In the genomic region with DNA sequence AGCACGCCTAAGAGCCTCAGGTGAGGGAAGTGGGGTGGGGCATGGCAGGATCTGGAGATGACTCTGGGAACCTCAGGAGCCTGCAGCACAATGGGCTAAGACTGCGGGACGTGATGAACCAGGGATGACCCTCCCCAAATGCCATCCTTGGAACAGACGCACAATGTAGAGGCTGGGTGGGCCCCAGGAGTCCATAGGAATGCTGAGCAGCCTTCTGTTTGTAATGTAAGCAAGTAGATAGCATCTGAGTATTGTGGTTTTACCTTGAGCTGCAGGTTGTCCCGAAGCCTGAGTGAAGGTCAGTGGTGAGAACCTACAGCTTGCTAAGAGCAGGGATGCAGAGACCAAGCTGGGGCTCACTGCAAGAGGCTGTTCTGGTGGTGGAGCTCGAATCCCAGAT, we compare ENCODE assay signal across 10 cellular contexts. TPM values are rescaled to one million over a fixed set of nuclear protein-coding genes. Genes with fewer than 3 reads are reported as not detected.
"Had no signal": no experiment of that assay in that cellular context is flagged by ENCODE, and none has a peak within 500 bp of the region (broad histone marks: within the 10 kb centered on the region; RNA-seq: fewer than 3 reads in every experiment).

No MANE protein-coding gene starts in this region.

- H3K27ac Mint-ChIP-seq: H9, IgD-negative memory B cell had no signal

- H2AFZ ChIP-seq: GM23248 had no signal

- H3K4me3 Mint-ChIP-seq: H9 had no signal

- H3K27ac ChIP-seq: GM23248, HL-60, KMS-11 had no signal

- H3K4me1 Mint-ChIP-seq: IgD-negative memory B cell had no signal

- H3K9ac ChIP-seq: GM23248, KMS-11 had no signal

- DNase-seq: GM23248, GOT3, H9, HCEC 1CT, KBM-7 had no signal

- H3K4me2 ChIP-seq: KMS-11 had no signal

- H3K4me3 ChIP-seq: GM23248 had no signal

RNA-seq across cellular contexts. Expression of a gene that starts 5.9 kb away (rescaled TPM):
- total RNA-seq: GM23248, H9, HepG2, HT1080 had no signal
- polyA plus RNA-seq: GM23248, HepG2, IgD-negative memory B cell had no signal

RNA-seq across cellular contexts. Expression of a gene that starts 25.8 kb away (rescaled TPM):
- total RNA-seq: GM23248, HepG2, HT1080 had no signal
- polyA plus RNA-seq: HepG2, IgD-negative memory B cell had no signal
